In the genomic region with DNA sequence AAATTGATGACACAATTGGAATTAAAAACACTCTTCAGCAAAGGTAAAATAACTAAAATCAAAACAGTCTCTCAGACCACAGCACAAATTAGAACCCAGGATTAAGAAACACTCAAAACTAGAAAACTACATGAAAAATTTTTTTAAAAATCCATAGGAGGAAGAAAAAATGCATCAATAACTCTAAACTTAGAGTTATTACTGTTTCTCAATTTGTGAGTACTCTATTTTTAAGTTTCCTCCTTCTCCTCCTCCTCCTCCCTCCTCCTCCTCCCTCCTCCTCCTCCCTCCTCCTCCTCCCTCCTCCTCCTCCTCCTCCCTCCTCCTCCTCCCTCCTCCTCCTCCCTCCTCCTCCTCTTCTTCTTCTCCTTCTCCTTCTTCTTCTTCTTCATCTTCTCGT, we compare ENCODE assay signal across 34 cellular contexts.
"Had no signal": no experiment of that assay in that cellular context is flagged by ENCODE, and none has a peak within 500 bp of the region (broad histone marks: within the 10 kb centered on the region; RNA-seq: fewer than 3 reads in every experiment).

No MANE protein-coding gene starts in this region.

- H3K4me1 ChIP-seq: adrenal gland, ascending aorta, body of pancreas, breast epithelium had no signal

- H3K4me3 ChIP-seq: adrenal gland, ascending aorta, body of pancreas, breast epithelium, cardiac muscle cell had no signal

- H3K27ac ChIP-seq: adrenal gland, ascending aorta, body of pancreas, brain microvascular endothelial cell, breast epithelium, cardiac muscle cell had no signal

- H3K9me3 ChIP-seq: adrenal gland, body of pancreas had no signal

- DNase-seq: activated effector memory CD4-positive, alpha-beta T cell treated with anti-CD3 and anti-CD28 coated beads, Interleukin-2, amount 50 U/mL, for 16 hours; activated effector memory CD4-positive, alpha-beta T cell treated with Interleukin-2 at 50 U/mL for 16 hours; activated gamma-delta T cell; activated gamma-delta T cell treated with Interleukin-2 at 50 U/mL for 16 hours; activated naive CD4-positive, alpha-beta T cell; activated naive CD4-positive, alpha-beta T cell treated with anti-CD3 and anti-CD28 coated beads for 36 hours; activated naive CD4-positive, alpha-beta T cell treated with anti-CD3 and anti-CD28 coated beads, Interleukin-2, amount 10 ng/mL, durations not matched to agents 7 days and 5 days; activated naive CD4-positive, alpha-beta T cell treated with anti-CD3 and anti-CD28 coated beads, Interleukin-2, amount 50 U/mL, for 16 hours; activated naive CD4-positive, alpha-beta T cell treated with Interleukin-2 at 50 U/mL for 16 hours; activated naive CD8-positive, alpha-beta T cell treated with anti-CD3 and anti-CD28 coated beads for 36 hours; activated naive CD8-positive, alpha-beta T cell treated with anti-CD3 and anti-CD28 coated beads, Interleukin-2, amount 10 ng/mL, durations not matched to agents 7 days and 5 days; activated naive CD8-positive, alpha-beta T cell treated with anti-CD3 and anti-CD28 coated beads, Interleukin-2, amount 50 U/mL, for 24 hours; activated T-cell treated with anti-CD3 and anti-CD28 coated beads, Interleukin-2, amount 50 U/mL, for 1 hour; activated T-cell treated with anti-CD3 and anti-CD28 coated beads, Interleukin-2, amount 50 U/mL, for 24 hours; activated T-cell treated with anti-CD3 and anti-CD28 coated beads, Interleukin-2, amount 50 U/mL, for 4 hours; activated T-cell treated with anti-CD3 and anti-CD28 coated beads, Interleukin-2, amount 50 U/mL, for 48 hours; activated T-cell treated with anti-CD3 and anti-CD28 coated beads, Interleukin-2, amount 50 U/mL, for 72 hours; adrenal gland; amniotic stem cell; amygdala; anterior cingulate cortex; aorta; body of pancreas; brain microvascular endothelial cell; caudate nucleus; central memory CD4-positive, alpha-beta T cell; cerebellar nuclear complex had no signal

- H3K36me3 ChIP-seq: adrenal gland, ascending aorta, brain microvascular endothelial cell, breast epithelium, cardiac muscle cell had no signal

- FAIRE-seq: astrocyte, bronchial epithelial cell had no signal

- H3K27me3 ChIP-seq: adrenal gland, ascending aorta, body of pancreas, brain microvascular endothelial cell, breast epithelium, cardiac muscle cell had no signal

- ATAC-seq: activated naive CD4-positive, alpha-beta T cell treated with anti-CD3 and anti-CD28 coated beads, Interleukin-2, amount 50 U/mL, for 72 hours; activated naive CD8-positive, alpha-beta T cell treated with anti-CD3 and anti-CD28 coated beads, Interleukin-2, amount 50 U/mL, for 24 hours; activated T-cell treated with anti-CD3 and anti-CD28 coated beads, Interleukin-2, amount 50 U/mL, for 4 hours; activated T-cell treated with anti-CD3 and anti-CD28 coated beads, Interleukin-2, amount 50 U/mL, for 72 hours; activated T-helper 17 cell treated with anti-CD3 and anti-CD28 coated beads, Interleukin-2, amount 50 U/mL, for 72 hours; body of pancreas had no signal
